ENCODE assay signal across 28 cellular contexts in the genomic region with DNA sequence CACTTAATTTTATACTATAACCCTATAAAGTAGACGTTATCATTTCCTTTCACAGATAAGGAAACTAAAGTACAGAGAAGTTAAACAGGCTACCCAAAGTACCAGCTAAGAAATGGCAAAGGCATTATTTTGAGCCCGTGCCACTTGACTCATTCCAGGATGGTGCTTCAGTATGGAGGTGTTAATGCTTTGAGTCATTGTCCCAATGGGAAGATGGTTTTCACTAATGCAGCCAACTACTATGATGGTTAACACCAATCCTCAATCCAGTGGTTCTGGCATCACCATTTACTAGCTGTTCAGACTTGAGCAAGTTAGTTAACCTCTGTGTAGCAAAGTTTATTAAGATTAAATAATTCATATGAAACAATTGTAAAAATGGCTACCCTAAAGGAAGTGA.
"Had no signal": no experiment of that assay in that cellular context is flagged by ENCODE, and none has a peak within 500 bp of the region (broad histone marks: within the 10 kb centered on the region; RNA-seq: fewer than 3 reads in every experiment).

No MANE protein-coding gene starts in this region.

- DNase-seq: cortex of kidney; effector memory CD8-positive, alpha-beta T cell; erythroblast; foreskin keratinocyte; heart left ventricle; kidney; naive B cell; psoas muscle; right cardiac atrium; sigmoid colon; spleen; stimulated activated CD4-positive, alpha-beta T cell treated with anti-CD3 and anti-CD28 coated beads, Interleukin-4, amount 100 ng/mL, for 4 hours; stimulated activated naive CD8-positive, alpha-beta T cell treated with anti-CD3 and anti-CD28 coated beads, Interleukin-15, Interleukin-2, amounts not matched to agents 100 U/mL and 50 U/mL, for 24 hours; substantia nigra; testis; transverse colon; upper lobe of right lung had no signal

- H3K4me3 Mint-ChIP-seq: effector memory CD8-positive, alpha-beta T cell; memory B cell; naive B cell; natural killer cell treated with Interleukin-12 subunit alpha and Interleukin-12 subunit beta and Interleukin-15 and Interleukin-18, amount 100 ng/mL, for 72 hours; neural crest cell; stimulated activated memory B cell treated with anti-CD40 and anti-IgM and Interleukin-4, amounts not matched to agents 10 μg/mL and 1 μg/mL and 100 μg/mL, for 72 hours had no signal

- H3K9me3 ChIP-seq: gastroesophageal sphincter, heart left ventricle, neutrophil, psoas muscle, sigmoid colon, spleen, testis, transverse colon, upper lobe of right lung, vagina had no signal

- ATAC-seq: effector memory CD8-positive, alpha-beta T cell; foreskin keratinocyte; gastroesophageal sphincter; heart left ventricle; left lobe of liver; natural killer cell treated with Interleukin-12 subunit alpha and Interleukin-12 subunit beta and Interleukin-15 and Interleukin-18, amount 100 ng/mL, for 72 hours; right cardiac atrium; stimulated activated memory B cell treated with anti-CD40 and anti-IgM and Interleukin-4, amounts not matched to agents 10 μg/mL and 1 μg/mL and 100 μg/mL, for 72 hours; stimulated activated naive CD8-positive, alpha-beta T cell treated with anti-CD3 and anti-CD28 coated beads, Interleukin-15, Interleukin-2, amounts not matched to agents 100 U/mL and 50 U/mL, for 24 hours; upper lobe of right lung had no signal

- H3K27ac Mint-ChIP-seq: effector memory CD8-positive, alpha-beta T cell; memory B cell; naive B cell; natural killer cell treated with Interleukin-12 subunit alpha and Interleukin-12 subunit beta and Interleukin-15 and Interleukin-18, amount 100 ng/mL, for 72 hours; stimulated activated memory B cell treated with anti-CD40 and anti-IgM and Interleukin-4, amounts not matched to agents 10 μg/mL and 1 μg/mL and 100 μg/mL, for 72 hours had no signal

- H3K27me3 ChIP-seq: foreskin keratinocyte, gastroesophageal sphincter, heart left ventricle, hepatocyte, neutrophil, sigmoid colon, spleen, testis, transverse colon, upper lobe of right lung, vagina had no signal

- H3K79me2 ChIP-seq: hepatocyte had no signal

- H3K27me3 Mint-ChIP-seq: effector memory CD8-positive, alpha-beta T cell; memory B cell; naive B cell; natural killer cell treated with Interleukin-12 subunit alpha and Interleukin-12 subunit beta and Interleukin-15 and Interleukin-18, amount 100 ng/mL, for 72 hours; stimulated activated memory B cell treated with anti-CD40 and anti-IgM and Interleukin-4, amounts not matched to agents 10 μg/mL and 1 μg/mL and 100 μg/mL, for 72 hours had no signal

- H3K4me1 Mint-ChIP-seq: memory B cell; naive B cell; neural crest cell; stimulated activated memory B cell treated with anti-CD40 and anti-IgM and Interleukin-4, amounts not matched to agents 10 μg/mL and 1 μg/mL and 100 μg/mL, for 72 hours had no signal

- H2AFZ ChIP-seq: hepatocyte had no signal

- H3K4me3 ChIP-seq: gastroesophageal sphincter, heart left ventricle, hepatocyte, lung, psoas muscle, sigmoid colon, skin epidermis, spleen, testis, transverse colon, upper lobe of right lung, vagina had no signal

- H3K36me3 ChIP-seq: gastroesophageal sphincter, heart left ventricle, neutrophil, sigmoid colon, spleen, transverse colon, upper lobe of right lung, vagina had no signal

- H3K4me2 ChIP-seq: hepatocyte had no signal

- H3K36me3 Mint-ChIP-seq: memory B cell; naive B cell; natural killer cell treated with Interleukin-12 subunit alpha and Interleukin-12 subunit beta and Interleukin-15 and Interleukin-18, amount 100 ng/mL, for 72 hours; stimulated activated memory B cell treated with anti-CD40 and anti-IgM and Interleukin-4, amounts not matched to agents 10 μg/mL and 1 μg/mL and 100 μg/mL, for 72 hours had no signal

- H3K4me1 ChIP-seq: testis, upper lobe of right lung had no signal

- H3K27ac ChIP-seq: foreskin keratinocyte, hepatocyte, neutrophil, psoas muscle, skin epidermis, spleen, testis, transverse colon, upper lobe of right lung had no signal
